In the genomic region with DNA sequence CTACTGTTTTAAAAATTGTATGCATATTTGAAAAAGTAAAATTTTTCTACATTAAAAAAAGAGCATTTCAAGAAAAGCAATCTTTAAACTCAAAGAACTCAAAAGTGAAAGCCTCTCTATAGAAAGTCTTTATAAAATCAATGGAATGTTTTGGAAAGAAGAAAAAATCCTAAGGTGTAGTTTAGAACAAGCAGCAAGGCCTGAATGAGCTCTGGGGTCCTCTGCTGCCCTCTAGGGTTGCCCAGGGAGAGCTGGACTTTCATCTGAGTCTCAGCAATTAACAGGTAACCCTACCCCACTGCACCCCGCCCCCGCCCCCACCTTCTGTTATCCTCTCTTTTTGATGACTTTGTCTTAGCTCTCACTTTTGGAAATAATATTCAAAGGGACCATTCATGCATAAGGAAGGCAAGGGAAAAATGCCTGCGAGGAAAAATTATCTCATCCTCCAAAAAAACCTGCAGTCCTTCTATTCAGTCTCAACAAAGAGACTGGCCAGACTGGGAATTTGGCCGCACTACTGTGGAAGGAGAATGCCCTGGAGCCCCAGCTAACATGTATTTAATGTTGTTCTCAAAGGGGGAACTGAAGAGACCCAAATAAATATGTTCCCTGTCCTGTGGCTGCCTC, we compare ENCODE assay signal across 8 cellular contexts.
A peak's percentile ranks its signal among the peaks of the same experiment; 100 is the strongest.
DNase-seq lines count a peak whose midpoint lies in the region; ATAC-seq, FAIRE-seq and TF ChIP-seq lines count a peak whose summit lies in the region.

No MANE protein-coding gene starts in this region.

- no peaks in the 10 kb centered on the region for H3K79me2 ChIP-seq in parathyroid adenoma

- H3K27me3 ChIP-seq in parathyroid adenoma (ENCODE audit: control insufficient read depth, insufficient read depth, low read length): no peaks in the 10 kb centered on the region

- H3K4me2 ChIP-seq in parathyroid adenoma (ENCODE audit: low read length): no peak overlapping the region

- no peak overlapping the region for H3K4me3 ChIP-seq in parathyroid adenoma (ENCODE audit: low read depth, low read length)

- H2AFZ ChIP-seq in parathyroid adenoma: no peak overlapping the region

- peak; percentile 41 for TF ChIP-seq CTCF in parathyroid adenoma (IDR thresholded peaks at IDR 0.05)

- no peaks in the 10 kb centered on the region for H3K9me3 ChIP-seq in parathyroid adenoma (ENCODE audit: control insufficient read depth, low read length)

- in situ Hi-C loops in ACHN (cut with HindIII; ENCODE audit: low pct_ligation_motif_present, low pct_unique_long_range_greater_than_20kb, low sequenced_read_pairs): no loop called here

- H3K27ac ChIP-seq in parathyroid adenoma: no peak overlapping the region

- peak; percentile 55 for FAIRE-seq in G401.6 (lab: Jason Lieb, UNC)

- peaks cover 10% of the 10 kb centered on the region for H3K4me1 ChIP-seq in parathyroid adenoma

- DNase-seq in ACHN (peak; percentile 60), NCI-H146 (lab: John Stamatoyannopoulos, UW) (peak; percentile 57), foreskin melanocyte (peak; percentile 14)
- peak; percentile 25 for DNase-seq in activated CD4-positive, alpha-beta T cell treated with anti-CD3 and anti-CD28 coated beads, Interleukin-2, amount 50 U/mL, for 1 hour

- no peak overlapping the region for H3K9ac ChIP-seq in parathyroid adenoma

- no peaks in the 10 kb centered on the region for H3K36me3 ChIP-seq in parathyroid adenoma (ENCODE audit: control insufficient read depth, insufficient read depth, low read length)

- no peak for ATAC-seq in HG03108 (IDR thresholded peaks at IDR 0.05; ENCODE audit: unreplicated experiment)
- no peak for ATAC-seq in HG03280 (IDR thresholded peaks at IDR 0.05; ENCODE audit: unreplicated experiment)
